ENCODE assay signal across 19 cellular contexts in the genomic region with DNA sequence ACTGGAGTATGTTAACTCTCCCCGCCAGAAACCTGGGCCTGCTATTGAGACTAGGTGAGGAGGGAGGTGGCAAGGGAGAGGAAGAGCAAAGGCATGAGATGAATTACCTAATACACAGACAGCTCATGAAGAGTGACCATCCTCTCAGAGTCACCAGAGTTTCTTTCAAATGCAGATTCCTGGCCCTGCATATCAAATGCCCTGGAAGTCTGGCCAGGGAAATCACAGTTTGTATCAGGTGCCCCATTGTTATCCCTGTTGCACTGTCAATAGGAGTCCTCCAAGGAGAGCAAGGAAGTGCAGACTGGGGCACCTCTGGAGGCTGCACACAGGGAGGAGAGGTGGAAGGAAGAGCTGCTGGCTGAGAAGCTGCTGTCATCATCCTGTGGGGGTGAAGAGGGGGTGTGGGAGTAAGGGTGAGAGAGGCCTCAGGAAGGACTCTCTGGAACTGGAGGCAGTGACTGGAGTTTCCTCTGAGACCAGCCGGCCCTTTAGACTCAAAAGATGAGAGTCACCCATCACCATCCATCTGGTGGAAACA.
DNase-seq lines count a peak whose midpoint lies in the region; TF ChIP-seq lines count a peak whose summit lies in the region.
"Had no signal": no experiment of that assay in that cellular context is flagged by ENCODE, and none has a peak within 500 bp of the region (broad histone marks: within the 10 kb centered on the region; RNA-seq: fewer than 3 reads in every experiment).

No MANE protein-coding gene starts in this region.

- H3K4me3 ChIP-seq in AG10803 (ENCODE audit: low read length), result no peak overlapping the region
- H3K4me3 ChIP-seq: esophagus muscularis mucosa, SJCRH30 had no signal

- H3K9me3 Mint-ChIP-seq in chondrocyte (ENCODE audit: low read depth) (no peaks in the 10 kb centered on the region), mesothelial cell of epicardium (no peaks in the 10 kb centered on the region)
- H3K9me3 Mint-ChIP-seq: activated B cell treated with CpG ODN at 0.5 μM for 24 hours; activated naive CD8-positive, alpha-beta T cell treated with anti-CD3 and anti-CD28 coated beads, Interleukin-2, amount 10 ng/mL, durations not matched to agents 7 days and 5 days; IgD-negative memory B cell; type B pancreatic cell had no signal

- no peaks in the 10 kb centered on the region for H3K27me3 Mint-ChIP-seq in chondrocyte (ENCODE audit: low read depth)
- H3K27me3 Mint-ChIP-seq in mesothelial cell of epicardium (ENCODE audit: low read depth), result no peaks in the 10 kb centered on the region
- H3K27me3 Mint-ChIP-seq: activated B cell treated with CpG ODN at 0.5 μM for 24 hours, IgD-negative memory B cell, type B pancreatic cell had no signal

- H3K36me3 Mint-ChIP-seq in chondrocyte (ENCODE audit: low read depth) (no peaks in the 10 kb centered on the region), mesothelial cell of epicardium (no peaks in the 10 kb centered on the region)
- H3K36me3 Mint-ChIP-seq: activated naive CD8-positive, alpha-beta T cell treated with anti-CD3 and anti-CD28 coated beads, Interleukin-2, amount 10 ng/mL, durations not matched to agents 7 days and 5 days had no signal

- H3K4me3 Mint-ChIP-seq in chondrocyte (ENCODE audit: unreplicated experiment) (no peak overlapping the region), mesothelial cell of epicardium (no peak overlapping the region)
- H3K4me3 Mint-ChIP-seq: activated B cell treated with CpG ODN at 0.5 μM for 24 hours; activated naive CD8-positive, alpha-beta T cell treated with anti-CD3 and anti-CD28 coated beads, Interleukin-2, amount 10 ng/mL, durations not matched to agents 7 days and 5 days; IgD-negative memory B cell; type B pancreatic cell had no signal

- H3K27ac Mint-ChIP-seq in chondrocyte (ENCODE audit: unreplicated experiment), result peak overlapping the region; percentile 71
- no peak overlapping the region for H3K27ac Mint-ChIP-seq in mesothelial cell of epicardium
- H3K27ac Mint-ChIP-seq: activated B cell treated with CpG ODN at 0.5 μM for 24 hours; activated naive CD8-positive, alpha-beta T cell treated with anti-CD3 and anti-CD28 coated beads, Interleukin-2, amount 10 ng/mL, durations not matched to agents 7 days and 5 days; progenitor cell of endocrine pancreas; type B pancreatic cell had no signal

- H3K4me1 Mint-ChIP-seq in chondrocyte (ENCODE audit: low read depth) (peaks cover 39% of the 10 kb centered on the region), mesothelial cell of epicardium (peaks cover 26% of the 10 kb centered on the region)
- H3K4me1 Mint-ChIP-seq: activated B cell treated with CpG ODN at 0.5 μM for 24 hours; activated naive CD8-positive, alpha-beta T cell treated with anti-CD3 and anti-CD28 coated beads, Interleukin-2, amount 10 ng/mL, durations not matched to agents 7 days and 5 days had no signal

- TF ChIP-seq CTCF in AG10803 (conservative IDR thresholded peaks at IDR 0.05; ENCODE audit: low read length), result no peak
- TF ChIP-seq CTCF in chondrocyte (IDR thresholded peaks at IDR 0.05), result no peak
- no peak for TF ChIP-seq CTCF in mesothelial cell of epicardium (IDR thresholded peaks at IDR 0.05; ENCODE audit: unreplicated experiment)

- peak; percentile 45 for DNase-seq in AG10803 (ENCODE audit: low read depth)
- DNase-seq in NCI-H226, result peak; percentile 83
- DNase-seq in chondrocyte (ENCODE audit: low spot score), result no peak
- peak; percentile 72 for DNase-seq in iris pigment epithelial cell (ENCODE audit: low read depth)
- DNase-seq in NCI-H1092 treated with DMSO at 0.1 percent for 48 hours (lab: John Stamatoyannopoulos, UW), result no peak
- no peak for DNase-seq in mesothelial cell of epicardium (ENCODE audit: low spot score in 2 of 2, unreplicated experiment in 2 of 2)
- no peak for DNase-seq in activated naive CD4-positive, alpha-beta T cell treated with Interleukin-2 at 50 U/mL for 16 hours
- DNase-seq in SHP77 treated with DMSO at 0.1 percent for 48 hours (lab: John Stamatoyannopoulos, UW), result no peak
- DNase-seq: activated B cell treated with CpG ODN at 0.5 μM for 24 hours; activated CD8-positive, alpha-beta memory T cell treated with anti-CD3 and anti-CD28 coated beads, Interleukin-2, amount 50 U/mL, for 48 hours; activated naive CD8-positive, alpha-beta T cell treated with anti-CD3 and anti-CD28 coated beads, Interleukin-2, amount 10 ng/mL, durations not matched to agents 7 days and 5 days; Caco-2; SJCRH30; stimulated activated CD4-positive, alpha-beta T cell treated with anti-CD3 and anti-CD28 coated beads, Interleukin-15, amount 100 ng/mL, for 24 hours; stimulated activated CD8-positive, alpha-beta memory T cell treated with anti-CD3 and anti-CD28 coated beads, Interleukin-4, amount 100 ng/mL, for 48 hours had no signal

Comparison
In these comparisons a context has a peak if more than half of its experiments do, and no peak if none do; other contexts are left out.
1. DNase-seq: peak in AG10803 (single experiment), NCI-H226 (single experiment) and iris pigment epithelial cell (single experiment); none in chondrocyte (single experiment), NCI-H1092 treated with DMSO at 0.1 percent for 48 hours (single experiment), mesothelial cell of epicardium (0 of 2), activated naive CD4-positive, alpha-beta T cell treated with Interleukin-2 at 50 U/mL for 16 hours (single experiment) and SHP77 treated with DMSO at 0.1 percent for 48 hours (single experiment).